ENCODE assay signal across 25 cellular contexts in genomic region chr22:23098230-23098705, GRCh38. TPM values are rescaled to one million over a fixed set of nuclear protein-coding genes. Genes with fewer than 3 reads are reported as not detected.
DNase-seq lines count a peak whose midpoint lies in the region; ATAC-seq and TF ChIP-seq lines count a peak whose summit lies in the region.
"Had no signal": no experiment of that assay in that cellular context is flagged by ENCODE, and none has a peak within 500 bp of the region (broad histone marks: within the 10 kb centered on the region; RNA-seq: fewer than 3 reads in every experiment).

No MANE protein-coding gene starts in this region.

- intact Hi-C loops in heart right ventricle (cut with DNase I) = no loop called here
- intact Hi-C loops in Right ventricle myocardium inferior (cut with DNase I) = no loop called here
- intact Hi-C loops in sigmoid colon (cut with DNase I) = loop anchor here (2.0 kb wide), 1 partner anchor 27 kb away; the partner anchor contains the start of gene GNAZ
- intact Hi-C loops in vagina (cut with DNase I) = no loop called here
- intact Hi-C loops in CD14-positive monocyte (cut with micrococcal nuclease) = no loop called here

- no peak overlapping the region for H3K27ac Mint-ChIP-seq in CD14-positive monocyte
- H3K27ac Mint-ChIP-seq: CD4-positive, CD25-positive, alpha-beta regulatory T cell; T-cell had no signal

- H3K36me3 Mint-ChIP-seq in CD14-positive monocyte = no peaks in the 10 kb centered on the region
- H3K36me3 Mint-ChIP-seq: CD4-positive, CD25-positive, alpha-beta regulatory T cell; T-cell had no signal

- WGBS in heart right ventricle, 2 donors = 78 to 85% methylated on average over 5 of the region's 5 CpGs
- 81 to 86% methylated on average over 5 of the region's 5 CpGs for WGBS in sigmoid colon, 2 donors

- H3K36me3 ChIP-seq in heart right ventricle = no peaks in the 10 kb centered on the region
- peaks cover 0 to 15% (median 0%) of the 10 kb centered on the region in 4 donors for H3K36me3 ChIP-seq in sigmoid colon
- no peaks in the 10 kb centered on the region for H3K36me3 ChIP-seq in vagina

- H3K27me3 ChIP-seq in heart right ventricle = no peaks in the 10 kb centered on the region
- H3K27me3 ChIP-seq in sigmoid colon = no peaks in the 10 kb centered on the region
- no peaks in the 10 kb centered on the region for H3K27me3 ChIP-seq in vagina
- H3K27me3 ChIP-seq: foreskin keratinocyte had no signal

- TF ChIP-seq CTCF in heart right ventricle (IDR thresholded peaks at IDR 0.05) = no peak
- no peak for TF ChIP-seq CTCF in fibroblast of the aortic adventitia (IDR thresholded peaks at IDR 0.05; ENCODE audit: insufficient read depth, low read length)
- TF ChIP-seq CTCF in sigmoid colon (IDR thresholded peaks at IDR 0.05) = no peak
- no peak for TF ChIP-seq CTCF in vagina (IDR thresholded peaks at IDR 0.05)
- TF ChIP-seq CTCF in CD14-positive monocyte (IDR thresholded peaks at IDR 0.05) = no peak

- H3K27ac ChIP-seq in heart right ventricle = peak overlapping the region in 7 of 10 donors; percentile 20 to 77 (median 60)
- H3K27ac ChIP-seq in sigmoid colon = peak overlapping the region; percentile 73 to 87 (median 79)
- H3K27ac ChIP-seq in vagina = peak overlapping the region; percentile 19
- H3K27ac ChIP-seq: foreskin keratinocyte had no signal

- no peak overlapping the region for H3K4me3 ChIP-seq in heart right ventricle
- H3K4me3 ChIP-seq in fibroblast of the aortic adventitia (ENCODE audit: low read depth, low read length) = no peak overlapping the region
- H3K4me3 ChIP-seq in sigmoid colon = no peak overlapping the region
- no peak overlapping the region for H3K4me3 ChIP-seq in vagina

- H3K4me3 Mint-ChIP-seq in CD14-positive monocyte = no peak overlapping the region
- H3K4me3 Mint-ChIP-seq: CD4-positive, CD25-positive, alpha-beta regulatory T cell; nephron; T-cell had no signal

- no peaks in the 10 kb centered on the region for H3K4me1 Mint-ChIP-seq in CD14-positive monocyte
- H3K4me1 Mint-ChIP-seq: CD4-positive, CD25-positive, alpha-beta regulatory T cell; T-cell had no signal

- peaks cover 0 to 1% (median 0%) of the 10 kb centered on the region in 7 donors for H3K9me3 Mint-ChIP-seq in CD14-positive monocyte
- H3K9me3 Mint-ChIP-seq: CD4-positive, CD25-positive, alpha-beta regulatory T cell; nephron; T-cell had no signal

- peaks cover 1 to 6% (median 2%) of the 10 kb centered on the region in 3 donors for H3K27me3 Mint-ChIP-seq in CD14-positive monocyte (ENCODE audit: low read depth in 3 of 3)
- H3K27me3 Mint-ChIP-seq: CD4-positive, CD25-positive, alpha-beta regulatory T cell; T-cell had no signal

- DNase-seq in heart right ventricle = no peak
- no peak for DNase-seq in Right ventricle myocardium inferior (ENCODE audit: missing footprints)
- DNase-seq in fibroblast of the aortic adventitia (ENCODE audit: low read depth) = peak; percentile 4
- DNase-seq in sigmoid colon = no peak
- DNase-seq in vagina (ENCODE audit: extremely low spot score in 2 of 2) = no peak
- no peak for DNase-seq in NCI-H1105 treated with DMSO at 0.1 percent for 48 hours (lab: John Stamatoyannopoulos, UW)
- DNase-seq in CD14-positive monocyte (ENCODE audit: low spot score) = no peak
- DNase-seq in GDM1 (lab: John Stamatoyannopoulos, UW) = no peak
- DNase-seq: activated CD4-positive, alpha-beta T cell treated with anti-CD3 and anti-CD28 coated beads, Interleukin-2, amount 50 U/mL, for 1 hour; activated gamma-delta T cell treated with Interleukin-2 at 50 U/mL for 16 hours; CD4-positive, CD25-positive, alpha-beta regulatory T cell; cortex of kidney; DMS53; foreskin keratinocyte; HCEC 1CT; kidney glomerular epithelial cell; NCI-H526; retina; SHP77 treated with DMSO at 0.1 percent for 48 hours; stimulated activated naive CD4-positive, alpha-beta T cell; T-cell had no signal

- no peak for TF ChIP-seq EP300 in sigmoid colon (IDR thresholded peaks at IDR 0.05)

- H3K4me1 ChIP-seq in heart right ventricle (peaks cover 9 to 42% (median 25%) of the 10 kb centered on the region in 9 donors), sigmoid colon (peaks cover 0 to 26% (median 22%) of the 10 kb centered on the region in 4 donors), vagina (peaks cover 20% of the 10 kb centered on the region)
- H3K4me1 ChIP-seq: foreskin keratinocyte had no signal

- peak in 3 of 8 donors; percentile 6 to 18 (median 9) for ATAC-seq in heart right ventricle
- no peak for ATAC-seq in Right ventricle myocardium inferior
- ATAC-seq: foreskin keratinocyte, T-cell had no signal

- TF ChIP-seq POLR2A in sigmoid colon (IDR thresholded peaks at IDR 0.05) = no peak
- no peak for TF ChIP-seq POLR2A in vagina (IDR thresholded peaks at IDR 0.05)

- H3K9me3 ChIP-seq in heart right ventricle = no peaks in the 10 kb centered on the region
- no peaks in the 10 kb centered on the region for H3K9me3 ChIP-seq in sigmoid colon
- no peaks in the 10 kb centered on the region for H3K9me3 ChIP-seq in vagina

RNA-seq across cellular contexts. Expression of gene GNAZ, which starts 27.9 kb away (rescaled TPM):
- total RNA-seq in heart right ventricle (1 to 10 TPM; 1.5 to 4.2 (median 2.6) TPM), Right ventricle myocardium inferior (3.1 TPM), fibroblast of the aortic adventitia (ENCODE audit: low replicate concordance) (1.3 and 3.1 TPM in 2 replicates), sigmoid colon (10 to 100 TPM; 22.8 to 27.6 (median 24.9) TPM), vagina (11.3 TPM)
- polyA plus RNA-seq in heart right ventricle (1 to 10 TPM; 1.3 to 2.1 TPM), sigmoid colon (1 to 10 TPM in 1 of 3 donors, under 1 TPM in 2; under 0.01 to 2.6 (median 0.46) TPM), CD14-positive monocyte (under 1 TPM in 1 of 2 donors, not detected in 1; 0.04 TPM)

RNA-seq across cellular contexts. Expression of gene RSPH14, which starts 43.5 kb away (rescaled TPM):
- total RNA-seq in heart right ventricle (under 1 TPM in 1 of 10 donors, not detected in 9; 0.21 TPM), Right ventricle myocardium inferior (not detected), fibroblast of the aortic adventitia (ENCODE audit: low replicate concordance) (not detected in 2 replicates), sigmoid colon (under 1 TPM in 2 of 4 donors, not detected in 2; 0.33 to 0.81 TPM), vagina (not detected)
- polyA plus RNA-seq in heart right ventricle (under 1 TPM in 1 of 2 donors, not detected in 1; 0.39 TPM), sigmoid colon (under 1 TPM in 1 of 3 donors, not detected in 2; 0.06 TPM), CD14-positive monocyte (not detected)
- total RNA-seq: A673; astrocyte; CD4-positive, CD25-positive, alpha-beta regulatory T cell; endothelial cell of umbilical vein; foreskin keratinocyte had no signal
- polyA plus RNA-seq: endothelial cell of umbilical vein had no signal

RNA-seq across cellular contexts. Expression of gene RAB36, which starts 47.0 kb away (rescaled TPM):
- total RNA-seq in heart right ventricle = under 1 TPM; 0.15 to 1.00 (median 0.48) TPM
- under 1 TPM; 0.29 to 0.36 TPM for polyA plus RNA-seq in heart right ventricle
- total RNA-seq in Right ventricle myocardium inferior = 0.54 TPM
- 3.5 and 4.6 TPM in 2 replicates for total RNA-seq in fibroblast of the aortic adventitia (ENCODE audit: low replicate concordance)
- 1 to 10 TPM; 2.1 to 5.3 (median 3.5) TPM for total RNA-seq in sigmoid colon
- 1 to 10 TPM in 1 of 3 donors, under 1 TPM in 2; 0.23 to 1.5 (median 0.60) TPM for polyA plus RNA-seq in sigmoid colon
- 3.2 TPM for total RNA-seq in vagina
- polyA plus RNA-seq in CD14-positive monocyte = under 1 TPM; 0.37 to 0.78 TPM

Comparison
In these comparisons a context has a peak if more than half of its experiments do, and no peak if none do; other contexts are left out.
1. H3K27ac ChIP-seq: peak in every context shown above with its lines; median percentile 79 in sigmoid colon; 60 in heart right ventricle; 19 in vagina.